ENCODE assay signal across 8 cellular contexts in genomic region chr20:34581341-34582189, GRCh38. TPM values are rescaled to one million over a fixed set of nuclear protein-coding genes. Genes with fewer than 3 reads are reported as not detected.
DNase-seq lines count a peak whose midpoint lies in the region; ATAC-seq, FAIRE-seq and TF ChIP-seq lines count a peak whose summit lies in the region.

No MANE protein-coding gene starts in this region.

- no peak for ATAC-seq in HG03469 (IDR thresholded peaks at IDR 0.05; ENCODE audit: unreplicated experiment)

- H3K27ac ChIP-seq in dorsolateral prefrontal cortex: peak overlapping the region; percentile 68 to 97 (median 91)

- H3K9me3 Mint-ChIP-seq in nephron: no peaks in the 10 kb centered on the region

- intact Hi-C loops in dorsolateral prefrontal cortex (cut with DNase I): loop anchor here in 1 of 2 donors (2.0 to 5.0 kb wide), 3 partner anchors 36 to 123 kb away; partner anchors contain the start of gene TP53INP2

- H3K27me3 ChIP-seq in dorsolateral prefrontal cortex: no peaks in the 10 kb centered on the region

- H3K27ac Mint-ChIP-seq in nephron: peak overlapping the region; percentile 65 to 83 (median 68)

- peaks cover 11% of the 10 kb centered on the region for H3K36me3 Mint-ChIP-seq in nephron (ENCODE audit: low read depth)

- H3K4me1 Mint-ChIP-seq in nephron: no peaks in the 10 kb centered on the region

- H3K4me3 Mint-ChIP-seq in nephron: no peak overlapping the region

- H3K4me3 ChIP-seq in dorsolateral prefrontal cortex: no peak overlapping the region

- DNase-seq in GDM1 (lab: John Stamatoyannopoulos, UW) (peak; percentile 13), NCI-H2227 (lab: John Stamatoyannopoulos, UW; ENCODE audit: unreplicated experiment) (peak; percentile 31), dorsolateral prefrontal cortex (no peak), frontal cortex (ENCODE audit: low spot score in 2 of 2) (no peak), iPS-NIHi7 (ENCODE audit: extremely low spot score) (no peak), 8988T (no peak)

- peak in 1 of 56 donors; percentile 18 for TF ChIP-seq CTCF in dorsolateral prefrontal cortex (IDR thresholded peaks at IDR 0.05 in 54 of 56, conservative IDR thresholded peaks at IDR 0.05 in 2 of 56; ENCODE audit: low read depth in 1 of 56, partially characterized antibody in 56 of 56)
- no peak for TF ChIP-seq CTCF in nephron (IDR thresholded peaks at IDR 0.05; ENCODE audit: unreplicated experiment in 3 of 3)

- no peak for FAIRE-seq in frontal cortex (lab: Jason Lieb, UNC)

- H3K27me3 Mint-ChIP-seq in nephron (ENCODE audit: low read depth): no peaks in the 10 kb centered on the region

RNA-seq across cellular contexts. Expression of gene MAP1LC3A, which starts 23.0 kb away (rescaled TPM):
- 100 to 1,000 TPM in 118 of 120 experiments, 10 to 100 TPM in 2; 86.9 to 270 (median 160) TPM for total RNA-seq in dorsolateral prefrontal cortex
- total RNA-seq in frontal cortex: 43.2 TPM

Comparison
In these comparisons a context has a peak if more than half of its experiments do, and no peak if none do; other contexts are left out.
1. DNase-seq: peak in GDM1 (single experiment) and NCI-H2227 (single experiment); none in dorsolateral prefrontal cortex (0 of 10), frontal cortex (0 of 2), iPS-NIHi7 (single experiment) and 8988T (single experiment).